In genomic region chrX:138756234-138756633, GRCh38 we compare ENCODE assay signal across 10 cellular contexts. TPM values are rescaled to one million over a fixed set of nuclear protein-coding genes. Genes with fewer than 3 reads are reported as not detected.
DNase-seq lines count a peak whose midpoint lies in the region; ATAC-seq and TF ChIP-seq lines count a peak whose summit lies in the region.
"Had no signal": no experiment of that assay in that cellular context is flagged by ENCODE, and none has a peak within 500 bp of the region (broad histone marks: within the 10 kb centered on the region; RNA-seq: fewer than 3 reads in every experiment).

No MANE protein-coding gene starts in this region.

- TF ChIP-seq CTCF in Peyer's patch (IDR thresholded peaks at IDR 0.05): no peak

- H3K4me1 Mint-ChIP-seq in activated CD4-positive, alpha-beta memory T cell treated with anti-CD3 and anti-CD28 coated beads, Interleukin-2, amount 10 ng/mL, durations not matched to agents 7 days and 5 days: no peaks in the 10 kb centered on the region

- no peak overlapping the region for H2BK120ac ChIP-seq in mesenchymal stem cell (ENCODE audit: low read depth, low read length)

- DNase-seq in AG08395 (ENCODE audit: low spot score) (peak; percentile 79), HT1080 (ENCODE audit: low read depth) (peak; percentile 66), cerebellar cortex (ENCODE audit: low spot score) (peak; percentile 1), mesenchymal stem cell (peak; percentile 0), Peyer's patch (no peak)
- no peak for DNase-seq in activated CD4-positive, alpha-beta memory T cell treated with anti-CD3 and anti-CD28 coated beads, Interleukin-2, amount 10 ng/mL, durations not matched to agents 7 days and 5 days
- DNase-seq: CD8-positive, alpha-beta T cell; OCI-M1 had no signal

- H3K4me3 Mint-ChIP-seq in activated CD4-positive, alpha-beta memory T cell treated with anti-CD3 and anti-CD28 coated beads, Interleukin-2, amount 10 ng/mL, durations not matched to agents 7 days and 5 days: no peak overlapping the region
- H3K4me3 Mint-ChIP-seq: CD8-positive, alpha-beta T cell had no signal

- no peaks in the 10 kb centered on the region for H3K36me3 Mint-ChIP-seq in activated CD4-positive, alpha-beta memory T cell treated with anti-CD3 and anti-CD28 coated beads, Interleukin-2, amount 10 ng/mL, durations not matched to agents 7 days and 5 days (ENCODE audit: low read depth)
- H3K36me3 Mint-ChIP-seq: CD8-positive, alpha-beta T cell had no signal

- H3K18ac ChIP-seq in mesenchymal stem cell (ENCODE audit: low read depth in 1 of 2, low read length in 2 of 2): no peak overlapping the region

- H3K27me3 ChIP-seq in mesenchymal stem cell (ENCODE audit: control insufficient read depth in 1 of 2, insufficient read depth in 1 of 2, low read length in 2 of 2): no peaks in the 10 kb centered on the region
- H3K27me3 ChIP-seq in Peyer's patch: no peaks in the 10 kb centered on the region

- TF ChIP-seq POLR2A in Peyer's patch (IDR thresholded peaks at IDR 0.05): no peak

- no peaks in the 10 kb centered on the region for H3K9me3 ChIP-seq in mesenchymal stem cell (ENCODE audit: control insufficient read depth, low read length)
- H3K9me3 ChIP-seq in Peyer's patch: no peaks in the 10 kb centered on the region

- no peak overlapping the region for H4K91ac ChIP-seq in mesenchymal stem cell (ENCODE audit: low read length)

- no peak overlapping the region for H3K4ac ChIP-seq in mesenchymal stem cell (ENCODE audit: low read depth in 1 of 2, low read length in 2 of 2)

- no peak overlapping the region for H2AK5ac ChIP-seq in mesenchymal stem cell (ENCODE audit: low read length, severe bottlenecking)

- POLR2A ChIA-PET in activated CD4-positive, alpha-beta memory T cell treated with anti-CD3 and anti-CD28 coated beads, Interleukin-2, amount 10 ng/mL, durations not matched to agents 7 days and 5 days (lab: Charles Lee): no interaction called here

- no peak overlapping the region for H3K14ac ChIP-seq in mesenchymal stem cell (ENCODE audit: low read length in 2 of 2)

- no peak overlapping the region for H3K27ac ChIP-seq in mesenchymal stem cell (ENCODE audit: low read length, poor library complexity, severe bottlenecking)
- H3K27ac ChIP-seq in Peyer's patch: no peak overlapping the region

- H2BK15ac ChIP-seq in mesenchymal stem cell (ENCODE audit: low read depth, poor library complexity, severe bottlenecking): no peak overlapping the region

- no peak overlapping the region for H3K9ac ChIP-seq in mesenchymal stem cell (ENCODE audit: low read length)

- H3K4me2 ChIP-seq in mesenchymal stem cell (ENCODE audit: low read length, poor library complexity, severe bottlenecking): no peak overlapping the region

- H4K8ac ChIP-seq in mesenchymal stem cell (ENCODE audit: low read length): no peak overlapping the region

- H3K36me3 ChIP-seq in mesenchymal stem cell (ENCODE audit: control insufficient read depth in 1 of 2, insufficient read depth in 2 of 2, low read depth in 1 of 2, low read length in 2 of 2) (no peaks in the 10 kb centered on the region), Peyer's patch (no peaks in the 10 kb centered on the region)

- no peak overlapping the region for H3K23ac ChIP-seq in mesenchymal stem cell (ENCODE audit: low read length in 2 of 2)

- H2BK5ac ChIP-seq in mesenchymal stem cell (ENCODE audit: low read depth, low read length, poor library complexity, severe bottlenecking): no peak overlapping the region

- no peaks in the 10 kb centered on the region for H3K9me3 Mint-ChIP-seq in activated CD4-positive, alpha-beta memory T cell treated with anti-CD3 and anti-CD28 coated beads, Interleukin-2, amount 10 ng/mL, durations not matched to agents 7 days and 5 days
- H3K9me3 Mint-ChIP-seq: CD8-positive, alpha-beta T cell had no signal

- H3K27me3 Mint-ChIP-seq in activated CD4-positive, alpha-beta memory T cell treated with anti-CD3 and anti-CD28 coated beads, Interleukin-2, amount 10 ng/mL, durations not matched to agents 7 days and 5 days: no peaks in the 10 kb centered on the region

- H3K27ac Mint-ChIP-seq in activated CD4-positive, alpha-beta memory T cell treated with anti-CD3 and anti-CD28 coated beads, Interleukin-2, amount 10 ng/mL, durations not matched to agents 7 days and 5 days: no peak overlapping the region
- H3K27ac Mint-ChIP-seq: CD8-positive, alpha-beta T cell had no signal

- WGBS in mesenchymal stem cell: 21% methylated on average over 2 of the region's 2 CpGs

- H3K79me1 ChIP-seq in mesenchymal stem cell (replicated peaks; ENCODE audit: low read length, poor library complexity, severe bottlenecking): no peaks in the 10 kb centered on the region

- H2AFZ ChIP-seq in mesenchymal stem cell (ENCODE audit: low read depth, low read length): no peak overlapping the region

- no peak overlapping the region for H2BK12ac ChIP-seq in mesenchymal stem cell (ENCODE audit: low read length in 2 of 2)

- H3K4me3 ChIP-seq in mesenchymal stem cell (ENCODE audit: insufficient read depth in 1 of 2, low read depth in 1 of 2, low read length in 2 of 2) (no peak overlapping the region), Peyer's patch (no peak overlapping the region)

- H3K4me1 ChIP-seq in mesenchymal stem cell (ENCODE audit: control insufficient read depth, insufficient read depth, low read depth, low read length) (no peaks in the 10 kb centered on the region), Peyer's patch (no peaks in the 10 kb centered on the region)

- ATAC-seq in GM21390 (IDR thresholded peaks at IDR 0.05; ENCODE audit: unreplicated experiment): no peak
- ATAC-seq in GM18873 (IDR thresholded peaks at IDR 0.05; ENCODE audit: low FRiP score, unreplicated experiment): no peak
- ATAC-seq: CD8-positive, alpha-beta T cell had no signal

- CTCF ChIA-PET in activated CD4-positive, alpha-beta memory T cell treated with anti-CD3 and anti-CD28 coated beads, Interleukin-2, amount 10 ng/mL, durations not matched to agents 7 days and 5 days (lab: Charles Lee): no interaction called here

RNA-seq across cellular contexts. Expression of gene FGF13, which starts 44.7 kb away (rescaled TPM):
- total RNA-seq in HT1080 (2014; rRNA removed; shearing (Covaris generic)): 4.8 and 4.9 TPM in 2 replicates
- polyA plus RNA-seq in HT1080 (2015; cell fraction: cytosol; rRNA removed): 2.0 and 2.1 TPM in 2 replicates
- polyA plus RNA-seq in HT1080 (2015; cell fraction: nucleus; rRNA removed): 1.1 TPM in 2 replicates
- 0.35 TPM for polyA plus RNA-seq in mesenchymal stem cell (2013, experiment 1 of 2)
- 0.49 TPM for polyA plus RNA-seq in mesenchymal stem cell (2013, experiment 2 of 2)
- not detected for total RNA-seq in activated CD4-positive, alpha-beta memory T cell treated with anti-CD3 and anti-CD28 coated beads, Interleukin-2, amount 10 ng/mL, durations not matched to agents 7 days and 5 days
- 1 to 10 TPM in 3 of 4 donors, not detected in 1; 1.5 to 3.3 (median 2.8) TPM for total RNA-seq in Peyer's patch
- total RNA-seq: CD8-positive, alpha-beta T cell had no signal

Comparison
In these comparisons a context has a peak if more than half of its experiments do, and no peak if none do; other contexts are left out.
1. DNase-seq: peak in AG08395 (single experiment), HT1080 (single experiment), cerebellar cortex (single experiment) and mesenchymal stem cell (single experiment); none in activated CD4-positive, alpha-beta memory T cell treated with anti-CD3 and anti-CD28 coated beads, Interleukin-2, amount 10 ng/mL, durations not matched to agents 7 days and 5 days (single experiment) and Peyer's patch (0 of 3).